25 cellular contexts compared by ENCODE assay signal in the genomic region with DNA sequence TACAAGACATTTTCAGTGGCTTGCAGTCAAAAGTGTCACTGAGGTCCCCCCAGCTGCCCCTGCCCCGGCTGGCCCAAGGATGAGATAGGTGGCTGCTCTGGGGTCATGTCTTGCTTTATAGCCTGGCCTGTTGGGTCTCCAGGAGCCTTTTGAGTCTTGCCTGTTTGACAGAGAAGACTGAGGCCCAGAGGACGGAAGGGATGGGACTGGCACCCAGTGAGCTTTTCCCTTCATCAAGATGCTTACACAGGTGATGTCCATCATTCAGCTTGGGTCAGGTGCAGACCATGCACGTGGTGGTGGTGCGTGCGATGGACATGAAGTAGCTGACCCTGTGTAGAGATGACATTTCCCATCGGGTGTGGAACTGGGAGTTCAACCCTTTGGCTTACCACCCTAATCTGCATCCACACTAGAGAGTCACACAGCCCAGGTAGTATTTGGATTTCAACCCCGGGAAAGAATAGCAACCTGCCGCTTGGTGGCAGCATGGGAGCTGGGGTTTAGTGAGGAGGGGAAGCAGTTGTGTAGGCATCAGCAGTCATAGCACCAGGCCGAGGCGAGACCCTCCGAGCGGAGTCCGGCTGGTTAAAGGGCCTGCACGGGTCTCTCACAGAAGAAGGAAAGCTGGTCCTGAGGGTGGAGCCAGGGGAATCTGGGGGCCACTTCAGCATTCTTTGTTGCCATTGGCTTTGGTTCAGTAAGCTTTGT. TPM values are rescaled to one million over a fixed set of nuclear protein-coding genes. Genes with fewer than 3 reads are reported as not detected.
A peak's percentile ranks its signal among the peaks of the same experiment; 100 is the strongest.
DNase-seq lines count a peak whose midpoint lies in the region; FAIRE-seq and TF ChIP-seq lines count a peak whose summit lies in the region.
"Had no signal": no experiment of that assay in that cellular context is flagged by ENCODE, and none has a peak within 500 bp of the region (broad histone marks: within the 10 kb centered on the region; RNA-seq: fewer than 3 reads in every experiment).

No MANE protein-coding gene starts in this region.

- H3K36me3 Mint-ChIP-seq in IgD-negative memory B cell: peaks cover 9% of the 10 kb centered on the region
- H3K36me3 Mint-ChIP-seq in activated T-helper 2 cell treated with anti-CD3 and anti-CD28 coated beads, Interferon-gamma antibody, Interleukin-2, Interleukin-4, amounts not matched to agents 10 μg/mL and 5 μg/mL and 100 μg/mL, durations not matched to agents 14 hours and 24 hours and 36 hours (ENCODE audit: low read depth): peaks cover 21% of the 10 kb centered on the region

- H3K27ac ChIP-seq in dorsolateral prefrontal cortex: peak overlapping the region in 37 of 59 donors; percentile 6 to 73 (median 47)
- H3K27ac ChIP-seq: BLaER1, esophagus squamous epithelium, gastroesophageal sphincter, skin epidermis, tibial artery had no signal

- H3K27ac Mint-ChIP-seq in IgD-negative memory B cell: peak overlapping the region in 2 of 3 donors; percentile 5 to 58
- no peak overlapping the region for H3K27ac Mint-ChIP-seq in activated T-helper 2 cell treated with anti-CD3 and anti-CD28 coated beads, Interferon-gamma antibody, Interleukin-2, Interleukin-4, amounts not matched to agents 10 μg/mL and 5 μg/mL and 100 μg/mL, durations not matched to agents 14 hours and 24 hours and 36 hours
- H3K27ac Mint-ChIP-seq: activated naive CD8-positive, alpha-beta T cell treated with anti-CD3 and anti-CD28 coated beads for 36 hours; activated T-helper 1 cell treated with anti-CD3 and anti-CD28 coated beads, Interleukin-12 subunit alpha, Interleukin-12 subunit beta, Interleukin-2, Interleukin-4 antibody, amounts not matched to agents 30 ng/mL and 10 ng/mL and 1 ng/mL, durations not matched to agents 14 hours and 24 hours and 36 hours had no signal

- no peaks in the 10 kb centered on the region for H3K27me3 Mint-ChIP-seq in IgD-negative memory B cell
- no peaks in the 10 kb centered on the region for H3K27me3 Mint-ChIP-seq in activated T-helper 2 cell treated with anti-CD3 and anti-CD28 coated beads, Interferon-gamma antibody, Interleukin-2, Interleukin-4, amounts not matched to agents 10 μg/mL and 5 μg/mL and 100 μg/mL, durations not matched to agents 14 hours and 24 hours and 36 hours (ENCODE audit: low read depth)
- H3K27me3 Mint-ChIP-seq: activated naive CD8-positive, alpha-beta T cell treated with anti-CD3 and anti-CD28 coated beads for 36 hours had no signal

- H3K4me1 Mint-ChIP-seq in IgD-negative memory B cell: peaks cover 0 to 3% (median 2%) of the 10 kb centered on the region in 3 donors
- no peaks in the 10 kb centered on the region for H3K4me1 Mint-ChIP-seq in activated T-helper 2 cell treated with anti-CD3 and anti-CD28 coated beads, Interferon-gamma antibody, Interleukin-2, Interleukin-4, amounts not matched to agents 10 μg/mL and 5 μg/mL and 100 μg/mL, durations not matched to agents 14 hours and 24 hours and 36 hours (ENCODE audit: low read depth)
- H3K4me1 Mint-ChIP-seq: activated naive CD8-positive, alpha-beta T cell treated with anti-CD3 and anti-CD28 coated beads for 36 hours had no signal

- no peak for TF ChIP-seq CTCF in D721Med (IDR thresholded peaks at IDR 0.05; ENCODE audit: insufficient read depth, missing control alignments)
- no peak for TF ChIP-seq CTCF in dorsolateral prefrontal cortex (IDR thresholded peaks at IDR 0.05 in 54 of 56, conservative IDR thresholded peaks at IDR 0.05 in 2 of 56; ENCODE audit: low read depth in 1 of 56, partially characterized antibody in 56 of 56)

- DNase-seq in D721Med (ENCODE audit: insufficient read length, low spot score) (peak; percentile 7), dorsolateral prefrontal cortex (peak in 3 of 10 donors; percentile 19 to 33 (median 30)), posterior vena cava (ENCODE audit: low spot score) (peak; percentile 66), COR-L47 (lab: John Stamatoyannopoulos, UW) (no peak), NCI-H2081 (lab: John Stamatoyannopoulos, UW) (no peak), NCI-H748 treated with DMSO at 0.1 percent for 48 hours (lab: John Stamatoyannopoulos, UW) (no peak)
- DNase-seq in activated T-helper 2 cell treated with anti-CD3 and anti-CD28 coated beads, Interferon-gamma antibody, Interleukin-2, Interleukin-4, amounts not matched to agents 10 μg/mL and 5 μg/mL and 100 μg/mL, durations not matched to agents 14 hours and 24 hours and 36 hours (ENCODE audit: low spot score): no peak
- DNase-seq: activated CD4-positive, CD25-positive, alpha-beta regulatory T cell treated with anti-CD3 and anti-CD28 coated beads, Interleukin-2, amount 50 U/mL, for 72 hours; activated naive CD8-positive, alpha-beta T cell treated with anti-CD3 and anti-CD28 coated beads for 36 hours; Calu3; cerebellar nuclear complex; effector memory CD4-positive, alpha-beta T cell; esophagus squamous epithelium; kidney; NCI-H1417; NCI-H526; stimulated activated CD4-positive, alpha-beta T cell treated with anti-CD3 and anti-CD28 coated beads, Interleukin-2, amount 100 ng/mL, for 24 hours; stimulated activated naive CD4-positive, alpha-beta T cell had no signal

- no peak overlapping the region for H3K4me3 ChIP-seq in dorsolateral prefrontal cortex
- H3K4me3 ChIP-seq: BLaER1, esophagus squamous epithelium, gastroesophageal sphincter, lung, skin epidermis, tibial artery had no signal

- intact Hi-C loops in dorsolateral prefrontal cortex (cut with DNase I): no loop called here
- intact Hi-C loops in posterior vena cava (cut with DNase I): no loop called here
- intact Hi-C loops in activated T-helper 2 cell treated with anti-CD3 and anti-CD28 coated beads, Interferon-gamma antibody, Interleukin-2, Interleukin-4, amounts not matched to agents 10 μg/mL and 5 μg/mL and 100 μg/mL, durations not matched to agents 14 hours and 24 hours and 36 hours (cut with micrococcal nuclease): no loop called here

- H3K27me3 ChIP-seq in dorsolateral prefrontal cortex: no peaks in the 10 kb centered on the region
- H3K27me3 ChIP-seq: BLaER1, esophagus squamous epithelium, gastroesophageal sphincter, tibial artery had no signal

- no peak for FAIRE-seq in D721Med (lab: Jason Lieb, UNC)
- FAIRE-seq: kidney had no signal

- H3K9me3 Mint-ChIP-seq in IgD-negative memory B cell: no peaks in the 10 kb centered on the region
- no peaks in the 10 kb centered on the region for H3K9me3 Mint-ChIP-seq in activated T-helper 2 cell treated with anti-CD3 and anti-CD28 coated beads, Interferon-gamma antibody, Interleukin-2, Interleukin-4, amounts not matched to agents 10 μg/mL and 5 μg/mL and 100 μg/mL, durations not matched to agents 14 hours and 24 hours and 36 hours
- H3K9me3 Mint-ChIP-seq: activated naive CD8-positive, alpha-beta T cell treated with anti-CD3 and anti-CD28 coated beads for 36 hours; activated T-helper 1 cell treated with anti-CD3 and anti-CD28 coated beads, Interleukin-12 subunit alpha, Interleukin-12 subunit beta, Interleukin-2, Interleukin-4 antibody, amounts not matched to agents 30 ng/mL and 10 ng/mL and 1 ng/mL, durations not matched to agents 14 hours and 24 hours and 36 hours had no signal

- H3K4me3 Mint-ChIP-seq in IgD-negative memory B cell: peak overlapping the region in 1 of 4 donors; percentile 12
- no peak overlapping the region for H3K4me3 Mint-ChIP-seq in activated T-helper 2 cell treated with anti-CD3 and anti-CD28 coated beads, Interferon-gamma antibody, Interleukin-2, Interleukin-4, amounts not matched to agents 10 μg/mL and 5 μg/mL and 100 μg/mL, durations not matched to agents 14 hours and 24 hours and 36 hours (ENCODE audit: low read depth)
- H3K4me3 Mint-ChIP-seq: activated naive CD8-positive, alpha-beta T cell treated with anti-CD3 and anti-CD28 coated beads for 36 hours; activated T-helper 1 cell treated with anti-CD3 and anti-CD28 coated beads, Interleukin-12 subunit alpha, Interleukin-12 subunit beta, Interleukin-2, Interleukin-4 antibody, amounts not matched to agents 30 ng/mL and 10 ng/mL and 1 ng/mL, durations not matched to agents 14 hours and 24 hours and 36 hours had no signal

RNA-seq across cellular contexts. Expression of a gene that starts 12.2 kb away (rescaled TPM):
- 0.61 TPM for polyA plus RNA-seq in IgD-negative memory B cell
- total RNA-seq in dorsolateral prefrontal cortex (1,000 to 10,000 TPM; 1,109 to 2,418 (median 1,592) TPM), posterior vena cava (100 to 1,000 TPM; 354 to 709 TPM)
- 14.0 and 15.3 TPM in 2 replicates for total RNA-seq in activated T-helper 2 cell treated with anti-CD3 and anti-CD28 coated beads, Interferon-gamma antibody, Interleukin-2, Interleukin-4, amounts not matched to agents 10 μg/mL and 5 μg/mL and 100 μg/mL, durations not matched to agents 14 hours and 24 hours and 36 hours

RNA-seq across cellular contexts. Expression of a gene that starts 18.5 kb away (rescaled TPM):
- 12.6 TPM for polyA plus RNA-seq in IgD-negative memory B cell
- total RNA-seq in dorsolateral prefrontal cortex (10 to 100 TPM in 119 of 120 experiments, 1 to 10 TPM in 1; 9.8 to 20.3 (median 14.3) TPM), posterior vena cava (10 to 100 TPM; 16.2 to 18.0 TPM)
- 13.7 and 15.0 TPM in 2 replicates for total RNA-seq in activated T-helper 2 cell treated with anti-CD3 and anti-CD28 coated beads, Interferon-gamma antibody, Interleukin-2, Interleukin-4, amounts not matched to agents 10 μg/mL and 5 μg/mL and 100 μg/mL, durations not matched to agents 14 hours and 24 hours and 36 hours

RNA-seq across cellular contexts. Expression of a gene that starts 52.0 kb away (rescaled TPM):
- polyA plus RNA-seq in IgD-negative memory B cell: 42.1 TPM
- total RNA-seq in dorsolateral prefrontal cortex (10 to 100 TPM; 25.3 to 45.6 (median 35.3) TPM), posterior vena cava (10 to 100 TPM; 29.0 to 30.4 TPM)
- total RNA-seq in activated T-helper 2 cell treated with anti-CD3 and anti-CD28 coated beads, Interferon-gamma antibody, Interleukin-2, Interleukin-4, amounts not matched to agents 10 μg/mL and 5 μg/mL and 100 μg/mL, durations not matched to agents 14 hours and 24 hours and 36 hours: 28.2 and 29.2 TPM in 2 replicates

RNA-seq across cellular contexts. Expression of a gene that starts 52.3 kb away (rescaled TPM):
- polyA plus RNA-seq in IgD-negative memory B cell: 67.9 TPM
- total RNA-seq in dorsolateral prefrontal cortex: 10 to 100 TPM; 21.7 to 47.0 (median 35.6) TPM
- total RNA-seq in posterior vena cava: 10 to 100 TPM; 33.9 to 40.3 TPM
- total RNA-seq in activated T-helper 2 cell treated with anti-CD3 and anti-CD28 coated beads, Interferon-gamma antibody, Interleukin-2, Interleukin-4, amounts not matched to agents 10 μg/mL and 5 μg/mL and 100 μg/mL, durations not matched to agents 14 hours and 24 hours and 36 hours: 31.9 and 33.5 TPM in 2 replicates

Comparison
In these comparisons a context has a peak if more than half of its experiments do, and no peak if none do; other contexts are left out.
1. DNase-seq: peak in D721Med (single experiment) and posterior vena cava (single experiment); none in COR-L47 (single experiment), NCI-H2081 (0 of 2), activated T-helper 2 cell treated with anti-CD3 and anti-CD28 coated beads, Interferon-gamma antibody, Interleukin-2, Interleukin-4, amounts not matched to agents 10 μg/mL and 5 μg/mL and 100 μg/mL, durations not matched to agents 14 hours and 24 hours and 36 hours (single experiment) and NCI-H748 treated with DMSO at 0.1 percent for 48 hours (single experiment).
2. RNA of a gene that starts 12.2 kb away (total RNA-seq): 1,109 to 2,418 TPM in dorsolateral prefrontal cortex and 354 to 709 TPM in posterior vena cava; 14.0 to 15.3 TPM in activated T-helper 2 cell treated with anti-CD3 and anti-CD28 coated beads, Interferon-gamma antibody, Interleukin-2, Interleukin-4, amounts not matched to agents 10 μg/mL and 5 μg/mL and 100 μg/mL, durations not matched to agents 14 hours and 24 hours and 36 hours; every median in the first group is over 10 times any median in the second.